In genomic region chr6:133487174-133487573, GRCh38 we compare ENCODE assay signal across 17 cellular contexts.
A peak's percentile ranks its signal among the peaks of the same experiment; 100 is the strongest.
DNase-seq lines count a peak whose midpoint lies in the region; ATAC-seq and TF ChIP-seq lines count a peak whose summit lies in the region.
"Had no signal": no experiment of that assay in that cellular context is flagged by ENCODE, and none has a peak within 500 bp of the region (broad histone marks: within the 10 kb centered on the region; RNA-seq: fewer than 3 reads in every experiment).

No MANE protein-coding gene starts in this region.

- no peak for TF ChIP-seq CTCF in right atrium auricular region (IDR thresholded peaks at IDR 0.05)
- no peak for TF ChIP-seq CTCF in omental fat pad (IDR thresholded peaks at IDR 0.05)
- no peak for TF ChIP-seq CTCF in colonic mucosa (IDR thresholded peaks at IDR 0.05)

- H3K27ac ChIP-seq in right atrium auricular region, result no peak overlapping the region
- H3K27ac ChIP-seq in colonic mucosa, result no peak overlapping the region
- H3K27ac ChIP-seq: 22Rv1, BLaER1, C4-2B, GM23248 had no signal

- H3K27me3 ChIP-seq in right atrium auricular region (no peaks in the 10 kb centered on the region), colonic mucosa (no peaks in the 10 kb centered on the region)
- H3K27me3 ChIP-seq: BLaER1 had no signal

- H3K9me3 ChIP-seq in right atrium auricular region (no peaks in the 10 kb centered on the region), colonic mucosa (no peaks in the 10 kb centered on the region)
- H3K9me3 ChIP-seq: Caco-2 had no signal

- DNase-seq in Right ventricle myocardium inferior (ENCODE audit: missing footprints) (peak; percentile 42), right atrium auricular region (ENCODE audit: low spot score) (no peak), left ventricle myocardium superior (peak; percentile 43), omental fat pad (ENCODE audit: low spot score) (no peak), LoVo (ENCODE audit: low spot score) (no peak), colonic mucosa (no peak)
- DNase-seq: Caco-2; CD4-positive, CD25-positive, alpha-beta regulatory T cell; CD8-positive, alpha-beta T cell; DMS153; DND-41; GM23248; H7; HCEC 1CT had no signal

- no peak overlapping the region for H3K9ac ChIP-seq in colonic mucosa (ENCODE audit: low read depth in 2 of 2, low read length in 2 of 2)
- H3K9ac ChIP-seq: BLaER1, GM23248 had no signal

- peak; percentile 26 for ATAC-seq in Right ventricle myocardium inferior
- ATAC-seq in left ventricle myocardium superior, result peak; percentile 71
- ATAC-seq in omental fat pad (ENCODE audit: low FRiP score), result peak; percentile 37
- ATAC-seq: CD8-positive, alpha-beta T cell had no signal

- H3K4me3 ChIP-seq in right atrium auricular region (no peak overlapping the region), colonic mucosa (no peak overlapping the region)
- H3K4me3 ChIP-seq: BLaER1, GM23248 had no signal

- intact Hi-C loops in Right ventricle myocardium inferior (cut with DNase I), result no loop called here
- intact Hi-C loops in left ventricle myocardium superior (cut with micrococcal nuclease), result no loop called here
- intact Hi-C loops in colonic mucosa (cut with DNase I), result no loop called here

- peaks cover 0 to 4% of the 10 kb centered on the region in 2 donors for H3K4me1 ChIP-seq in right atrium auricular region
- no peaks in the 10 kb centered on the region for H3K4me1 ChIP-seq in colonic mucosa
- H3K4me1 ChIP-seq: Caco-2 had no signal

- H3K36me3 ChIP-seq in right atrium auricular region (no peaks in the 10 kb centered on the region), colonic mucosa (no peaks in the 10 kb centered on the region)

Comparison
In these comparisons a context has a peak if more than half of its experiments do, and no peak if none do; other contexts are left out.
1. DNase-seq: peak in Right ventricle myocardium inferior (single experiment) and left ventricle myocardium superior (single experiment); none in right atrium auricular region (single experiment), omental fat pad (single experiment), LoVo (single experiment) and colonic mucosa (single experiment).
2. Peak in every context shown above with its lines, with median percentiles within 50 percentile points of each other: ATAC-seq.